Comparison of ENCODE assay signal across 17 cellular contexts in genomic region chr5:52498607-52499006, GRCh38.
"Had no signal": no experiment of that assay in that cellular context is flagged by ENCODE, and none has a peak within 500 bp of the region (broad histone marks: within the 10 kb centered on the region; RNA-seq: fewer than 3 reads in every experiment).

No MANE protein-coding gene starts in this region.

- DNase-seq: IMR-90, Kasumi-1, KG1, NCI-H1092, NCI-H1694, NCI-H187 treated with DMSO at 0.1 percent for 48 hours, NCI-H2029 treated with DMSO at 0.1 percent for 48 hours, NCI-H446 treated with DMSO at 0.1 percent for 48 hours, NCI-H510A treated with DMSO at 0.1 percent for 48 hours, NCI-H526 treated with DMSO at 0.1 percent for 48 hours, NCI-H748 treated with DMSO at 0.1 percent for 48 hours, SHP77, SK-N-SH, T-helper 1 cell, T-helper 17 cell had no signal

- FAIRE-seq: HepG2 had no signal

- H3K4me2 ChIP-seq: SK-N-SH had no signal

- H3K9me2 ChIP-seq: SK-N-SH had no signal

- H3K9me3 ChIP-seq: SK-N-SH had no signal

- ATAC-seq: HepG2, T-helper 17 cell had no signal

- H3K9ac ChIP-seq: SK-N-SH had no signal

- H3K27ac ChIP-seq: RWPE1 had no signal
